In the genomic region with DNA sequence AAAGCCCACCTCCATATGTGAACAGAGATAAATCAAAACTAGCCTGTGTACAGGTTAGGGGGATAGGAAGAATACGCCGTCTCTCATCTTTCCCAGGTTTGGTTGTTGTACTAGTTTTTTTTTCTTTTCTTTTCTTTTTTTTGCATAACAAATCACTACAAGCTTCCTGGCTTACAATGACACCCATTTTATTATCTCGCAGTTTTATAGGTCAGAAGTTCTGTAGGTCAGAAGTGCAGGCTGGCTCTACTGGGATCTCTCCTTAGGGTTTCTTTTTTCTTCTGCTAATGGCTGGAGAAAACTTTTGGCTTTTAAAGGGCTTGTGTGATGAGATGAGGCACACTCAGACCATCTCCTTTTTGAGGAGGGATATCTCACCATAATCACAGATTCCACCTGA, we compare ENCODE assay signal across 19 cellular contexts. TPM values are rescaled to one million over a fixed set of nuclear protein-coding genes. Genes with fewer than 3 reads are reported as not detected.
DNase-seq lines count a peak whose midpoint lies in the region; ATAC-seq and TF ChIP-seq lines count a peak whose summit lies in the region.
"Had no signal": no experiment of that assay in that cellular context is flagged by ENCODE, and none has a peak within 500 bp of the region (broad histone marks: within the 10 kb centered on the region; RNA-seq: fewer than 3 reads in every experiment).

No MANE protein-coding gene starts in this region.

- intact Hi-C loops in left colon (cut with DNase I, micrococcal nuclease) = no loop called here

- no peaks in the 10 kb centered on the region for H3F3A ChIP-seq in GM23338 (replicated peaks; ENCODE audit: low read depth)

- peak overlapping the region; percentile 48; the same call in 1 of the 2 replicates for H3K4me2 ChIP-seq in GM23338
- H3K4me2 ChIP-seq: BLaER1 had no signal

- peaks cover 4% of the 10 kb centered on the region; the same call in 1 of the 3 replicates for H3K36me3 Mint-ChIP-seq in GM23338 (ENCODE audit: low read depth)
- no peaks in the 10 kb centered on the region for H3K36me3 Mint-ChIP-seq in nephron progenitor cell (ENCODE audit: low read depth)
- H3K36me3 Mint-ChIP-seq: CD14-positive monocyte; CD4-positive, alpha-beta memory T cell; CD4-positive, CD25-positive, alpha-beta regulatory T cell; CD8-positive, alpha-beta memory T cell had no signal

- H3K4me1 Mint-ChIP-seq in GM23338 = peaks cover 17% of the 10 kb centered on the region
- peaks cover 12% of the 10 kb centered on the region for H3K4me1 Mint-ChIP-seq in nephron progenitor cell
- H3K4me1 Mint-ChIP-seq: CD14-positive monocyte; CD4-positive, alpha-beta memory T cell; CD4-positive, CD25-positive, alpha-beta regulatory T cell; CD8-positive, alpha-beta memory T cell had no signal

- no peaks in the 10 kb centered on the region for H4K20me1 ChIP-seq in GM23338 (replicated peaks; ENCODE audit: insufficient read depth)
- H4K20me1 ChIP-seq: BLaER1 had no signal

- H3K4me3 Mint-ChIP-seq in GM23338 (no peak overlapping the region), nephron progenitor cell (no peak overlapping the region)
- H3K4me3 Mint-ChIP-seq: CD14-positive monocyte; CD4-positive, alpha-beta memory T cell; CD4-positive, CD25-positive, alpha-beta regulatory T cell; CD8-positive, alpha-beta memory T cell had no signal

- H2AFZ ChIP-seq in GM23338 = peak overlapping the region; percentile 72; the same call in 1 of the 2 replicates

- no peaks in the 10 kb centered on the region for H3K79me2 ChIP-seq in GM23338 (replicated peaks; ENCODE audit: insufficient read depth)

- H3K27me3 Mint-ChIP-seq in GM23338 (ENCODE audit: insufficient read depth, low read depth, poor library complexity) (no peaks in the 10 kb centered on the region), nephron progenitor cell (ENCODE audit: low read depth, poor library complexity) (peaks cover 18% of the 10 kb centered on the region)

- H3K4me1 ChIP-seq in GM23338 (ENCODE audit: insufficient read depth) = peaks cover 20% of the 10 kb centered on the region
- H3K4me1 ChIP-seq: BE2C had no signal

- DNase-seq in GM23338 (ENCODE audit: low spot score) (no peak), left colon (no peak), nephron progenitor cell (no peak), GM20000 (ENCODE audit: low spot score) (no peak), NCI-H748 treated with DMSO at 0.1 percent for 48 hours (lab: John Stamatoyannopoulos, UW) (no peak)
- DNase-seq: 8988T; ACHN; BE2C; C1 segment of cervical spinal cord; CD4-positive, alpha-beta memory T cell; CD4-positive, CD25-positive, alpha-beta regulatory T cell; CD8-positive, alpha-beta memory T cell; COR-L47; DMS79 treated with DMSO at 0.1 percent for 48 hours; GF-D8 had no signal

- H3K27ac ChIP-seq in GM23338 (ENCODE audit: low read depth) = no peak overlapping the region
- H3K27ac ChIP-seq: BLaER1 had no signal

- H3K9me2 ChIP-seq in GM23338 (ENCODE audit: insufficient read depth) = no peaks in the 10 kb centered on the region

- H3K9me3 Mint-ChIP-seq in GM23338 (peaks cover 3% of the 10 kb centered on the region; the same call in 1 of the 3 replicates), nephron progenitor cell (no peaks in the 10 kb centered on the region)
- H3K9me3 Mint-ChIP-seq: CD4-positive, CD25-positive, alpha-beta regulatory T cell had no signal

- no peaks in the 10 kb centered on the region for H3K27me3 ChIP-seq in GM23338 (ENCODE audit: insufficient read depth)
- H3K27me3 ChIP-seq: BE2C, BLaER1 had no signal

- H3K4me3 ChIP-seq in GM23338 = no peak overlapping the region
- H3K4me3 ChIP-seq: BLaER1 had no signal

- no peak overlapping the region for H3K27ac Mint-ChIP-seq in GM23338
- peak overlapping the region; percentile 48 for H3K27ac Mint-ChIP-seq in nephron progenitor cell
- H3K27ac Mint-ChIP-seq: CD14-positive monocyte; CD4-positive, alpha-beta memory T cell; CD4-positive, CD25-positive, alpha-beta regulatory T cell; CD8-positive, alpha-beta memory T cell had no signal

- no peak for ATAC-seq in GM23338
- ATAC-seq in left colon = peak; percentile 97
- ATAC-seq in GM21717 (IDR thresholded peaks at IDR 0.05; ENCODE audit: unreplicated experiment) = no peak
- no peak for ATAC-seq in HG03097 (IDR thresholded peaks at IDR 0.05; ENCODE audit: low FRiP score, unreplicated experiment)

- TF ChIP-seq CTCF in GM23338 (conservative IDR thresholded peaks at IDR 0.05; ENCODE audit: low read depth in 2 of 2) (no peak), nephron progenitor cell (IDR thresholded peaks at IDR 0.05) (no peak), GM20000 (IDR thresholded peaks at IDR 0.05; ENCODE audit: extremely low read depth, missing control alignments) (no peak)

- no peaks in the 10 kb centered on the region for H3K36me3 ChIP-seq in GM23338 (ENCODE audit: insufficient read depth)
- H3K36me3 ChIP-seq: BE2C, BLaER1 had no signal

TF ChIP-seq in GM23338, 12 proteins besides CTCF, POLR2A, EP300 and RAD21 (continues in another document):
- TF ChIP-seq NANOG (IDR thresholded peaks at IDR 0.05; ENCODE audit: borderline replicate concordance) (no peak), POLR2AphosphoS5 (IDR thresholded peaks at IDR 0.05; ENCODE audit: low read depth) (no peak), ZNF114 (CRISPR knock-in tag; IDR thresholded peaks at IDR 0.05) (no peak), JUNB (IDR thresholded peaks at IDR 0.05; ENCODE audit: unreplicated experiment) (no peak), EZH2 (IDR thresholded peaks at IDR 0.05; ENCODE audit: low read depth, unreplicated experiment) (no peak), CREB1 (CRISPR knock-in tag; IDR thresholded peaks at IDR 0.05; ENCODE audit: low read depth) (no peak), STAT1 (IDR thresholded peaks at IDR 0.05; ENCODE audit: unreplicated experiment) (no peak), ZNF331 (CRISPR knock-in tag; IDR thresholded peaks at IDR 0.05; ENCODE audit: low read depth) (no peak), EZH2phosphoT487 (IDR thresholded peaks at IDR 0.05; ENCODE audit: unreplicated experiment) (no peak)
- TF ChIP-seq, protein P1, sequence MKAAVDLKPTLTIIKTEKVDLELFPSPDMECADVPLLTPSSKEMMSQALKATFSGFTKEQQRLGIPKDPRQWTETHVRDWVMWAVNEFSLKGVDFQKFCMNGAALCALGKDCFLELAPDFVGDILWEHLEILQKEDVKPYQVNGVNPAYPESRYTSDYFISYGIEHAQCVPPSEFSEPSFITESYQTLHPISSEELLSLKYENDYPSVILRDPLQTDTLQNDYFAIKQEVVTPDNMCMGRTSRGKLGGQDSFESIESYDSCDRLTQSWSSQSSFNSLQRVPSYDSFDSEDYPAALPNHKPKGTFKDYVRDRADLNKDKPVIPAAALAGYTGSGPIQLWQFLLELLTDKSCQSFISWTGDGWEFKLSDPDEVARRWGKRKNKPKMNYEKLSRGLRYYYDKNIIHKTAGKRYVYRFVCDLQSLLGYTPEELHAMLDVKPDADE (IDR thresholded peaks at IDR 0.05) = no peak
- TF ChIP-seq, protein P2, sequence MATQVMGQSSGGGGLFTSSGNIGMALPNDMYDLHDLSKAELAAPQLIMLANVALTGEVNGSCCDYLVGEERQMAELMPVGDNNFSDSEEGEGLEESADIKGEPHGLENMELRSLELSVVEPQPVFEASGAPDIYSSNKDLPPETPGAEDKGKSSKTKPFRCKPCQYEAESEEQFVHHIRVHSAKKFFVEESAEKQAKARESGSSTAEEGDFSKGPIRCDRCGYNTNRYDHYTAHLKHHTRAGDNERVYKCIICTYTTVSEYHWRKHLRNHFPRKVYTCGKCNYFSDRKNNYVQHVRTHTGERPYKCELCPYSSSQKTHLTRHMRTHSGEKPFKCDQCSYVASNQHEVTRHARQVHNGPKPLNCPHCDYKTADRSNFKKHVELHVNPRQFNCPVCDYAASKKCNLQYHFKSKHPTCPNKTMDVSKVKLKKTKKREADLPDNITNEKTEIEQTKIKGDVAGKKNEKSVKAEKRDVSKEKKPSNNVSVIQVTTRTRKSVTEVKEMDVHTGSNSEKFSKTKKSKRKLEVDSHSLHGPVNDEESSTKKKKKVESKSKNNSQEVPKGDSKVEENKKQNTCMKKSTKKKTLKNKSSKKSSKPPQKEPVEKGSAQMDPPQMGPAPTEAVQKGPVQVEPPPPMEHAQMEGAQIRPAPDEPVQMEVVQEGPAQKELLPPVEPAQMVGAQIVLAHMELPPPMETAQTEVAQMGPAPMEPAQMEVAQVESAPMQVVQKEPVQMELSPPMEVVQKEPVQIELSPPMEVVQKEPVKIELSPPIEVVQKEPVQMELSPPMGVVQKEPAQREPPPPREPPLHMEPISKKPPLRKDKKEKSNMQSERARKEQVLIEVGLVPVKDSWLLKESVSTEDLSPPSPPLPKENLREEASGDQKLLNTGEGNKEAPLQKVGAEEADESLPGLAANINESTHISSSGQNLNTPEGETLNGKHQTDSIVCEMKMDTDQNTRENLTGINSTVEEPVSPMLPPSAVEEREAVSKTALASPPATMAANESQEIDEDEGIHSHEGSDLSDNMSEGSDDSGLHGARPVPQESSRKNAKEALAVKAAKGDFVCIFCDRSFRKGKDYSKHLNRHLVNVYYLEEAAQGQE (IDR thresholded peaks at IDR 0.05; ENCODE audit: unreplicated experiment) = no peak

RNA-seq across cellular contexts. Expression of a gene that starts 25.7 kb away (rescaled TPM):
- 25.4 and 28.2 TPM in 2 replicates for total RNA-seq in GM23338 (2014; rRNA removed; shearing (Covaris generic))
- polyA plus RNA-seq in GM23338 (2016; fragmentation: Nextera tagmentation; extraction: Ambion mirVana) = 27.7 and 28.5 TPM in 2 replicates
- total RNA-seq in left colon = 10 to 100 TPM; 11.6 to 12.2 TPM
